In the genomic region with DNA sequence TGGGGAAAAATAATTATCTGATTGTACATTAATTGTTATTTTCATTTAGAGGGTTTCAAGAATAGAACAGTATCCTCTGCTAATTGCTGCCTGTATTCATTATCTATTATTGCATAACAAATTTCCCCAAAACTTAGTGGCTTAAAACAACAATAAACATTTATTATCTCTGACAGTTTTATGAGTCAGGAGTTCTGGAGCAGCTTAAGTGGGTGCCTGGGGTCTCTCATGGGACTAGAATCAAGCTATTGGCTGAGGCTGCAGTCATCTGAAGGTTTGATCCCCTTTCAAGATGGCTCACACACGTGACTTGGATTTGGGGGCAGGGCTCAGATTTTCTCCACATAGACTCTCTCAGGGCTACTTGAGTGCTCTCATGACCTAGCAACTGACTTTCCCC, we compare ENCODE assay signal across 1 cellular context.
TF ChIP-seq lines count a peak whose summit lies in the region.

No MANE protein-coding gene starts in this region.

TF ChIP-seq in GM23338, 12 proteins besides CTCF, POLR2A, EP300 and RAD21 (continued from another document):
- TF ChIP-seq, protein P1, sequence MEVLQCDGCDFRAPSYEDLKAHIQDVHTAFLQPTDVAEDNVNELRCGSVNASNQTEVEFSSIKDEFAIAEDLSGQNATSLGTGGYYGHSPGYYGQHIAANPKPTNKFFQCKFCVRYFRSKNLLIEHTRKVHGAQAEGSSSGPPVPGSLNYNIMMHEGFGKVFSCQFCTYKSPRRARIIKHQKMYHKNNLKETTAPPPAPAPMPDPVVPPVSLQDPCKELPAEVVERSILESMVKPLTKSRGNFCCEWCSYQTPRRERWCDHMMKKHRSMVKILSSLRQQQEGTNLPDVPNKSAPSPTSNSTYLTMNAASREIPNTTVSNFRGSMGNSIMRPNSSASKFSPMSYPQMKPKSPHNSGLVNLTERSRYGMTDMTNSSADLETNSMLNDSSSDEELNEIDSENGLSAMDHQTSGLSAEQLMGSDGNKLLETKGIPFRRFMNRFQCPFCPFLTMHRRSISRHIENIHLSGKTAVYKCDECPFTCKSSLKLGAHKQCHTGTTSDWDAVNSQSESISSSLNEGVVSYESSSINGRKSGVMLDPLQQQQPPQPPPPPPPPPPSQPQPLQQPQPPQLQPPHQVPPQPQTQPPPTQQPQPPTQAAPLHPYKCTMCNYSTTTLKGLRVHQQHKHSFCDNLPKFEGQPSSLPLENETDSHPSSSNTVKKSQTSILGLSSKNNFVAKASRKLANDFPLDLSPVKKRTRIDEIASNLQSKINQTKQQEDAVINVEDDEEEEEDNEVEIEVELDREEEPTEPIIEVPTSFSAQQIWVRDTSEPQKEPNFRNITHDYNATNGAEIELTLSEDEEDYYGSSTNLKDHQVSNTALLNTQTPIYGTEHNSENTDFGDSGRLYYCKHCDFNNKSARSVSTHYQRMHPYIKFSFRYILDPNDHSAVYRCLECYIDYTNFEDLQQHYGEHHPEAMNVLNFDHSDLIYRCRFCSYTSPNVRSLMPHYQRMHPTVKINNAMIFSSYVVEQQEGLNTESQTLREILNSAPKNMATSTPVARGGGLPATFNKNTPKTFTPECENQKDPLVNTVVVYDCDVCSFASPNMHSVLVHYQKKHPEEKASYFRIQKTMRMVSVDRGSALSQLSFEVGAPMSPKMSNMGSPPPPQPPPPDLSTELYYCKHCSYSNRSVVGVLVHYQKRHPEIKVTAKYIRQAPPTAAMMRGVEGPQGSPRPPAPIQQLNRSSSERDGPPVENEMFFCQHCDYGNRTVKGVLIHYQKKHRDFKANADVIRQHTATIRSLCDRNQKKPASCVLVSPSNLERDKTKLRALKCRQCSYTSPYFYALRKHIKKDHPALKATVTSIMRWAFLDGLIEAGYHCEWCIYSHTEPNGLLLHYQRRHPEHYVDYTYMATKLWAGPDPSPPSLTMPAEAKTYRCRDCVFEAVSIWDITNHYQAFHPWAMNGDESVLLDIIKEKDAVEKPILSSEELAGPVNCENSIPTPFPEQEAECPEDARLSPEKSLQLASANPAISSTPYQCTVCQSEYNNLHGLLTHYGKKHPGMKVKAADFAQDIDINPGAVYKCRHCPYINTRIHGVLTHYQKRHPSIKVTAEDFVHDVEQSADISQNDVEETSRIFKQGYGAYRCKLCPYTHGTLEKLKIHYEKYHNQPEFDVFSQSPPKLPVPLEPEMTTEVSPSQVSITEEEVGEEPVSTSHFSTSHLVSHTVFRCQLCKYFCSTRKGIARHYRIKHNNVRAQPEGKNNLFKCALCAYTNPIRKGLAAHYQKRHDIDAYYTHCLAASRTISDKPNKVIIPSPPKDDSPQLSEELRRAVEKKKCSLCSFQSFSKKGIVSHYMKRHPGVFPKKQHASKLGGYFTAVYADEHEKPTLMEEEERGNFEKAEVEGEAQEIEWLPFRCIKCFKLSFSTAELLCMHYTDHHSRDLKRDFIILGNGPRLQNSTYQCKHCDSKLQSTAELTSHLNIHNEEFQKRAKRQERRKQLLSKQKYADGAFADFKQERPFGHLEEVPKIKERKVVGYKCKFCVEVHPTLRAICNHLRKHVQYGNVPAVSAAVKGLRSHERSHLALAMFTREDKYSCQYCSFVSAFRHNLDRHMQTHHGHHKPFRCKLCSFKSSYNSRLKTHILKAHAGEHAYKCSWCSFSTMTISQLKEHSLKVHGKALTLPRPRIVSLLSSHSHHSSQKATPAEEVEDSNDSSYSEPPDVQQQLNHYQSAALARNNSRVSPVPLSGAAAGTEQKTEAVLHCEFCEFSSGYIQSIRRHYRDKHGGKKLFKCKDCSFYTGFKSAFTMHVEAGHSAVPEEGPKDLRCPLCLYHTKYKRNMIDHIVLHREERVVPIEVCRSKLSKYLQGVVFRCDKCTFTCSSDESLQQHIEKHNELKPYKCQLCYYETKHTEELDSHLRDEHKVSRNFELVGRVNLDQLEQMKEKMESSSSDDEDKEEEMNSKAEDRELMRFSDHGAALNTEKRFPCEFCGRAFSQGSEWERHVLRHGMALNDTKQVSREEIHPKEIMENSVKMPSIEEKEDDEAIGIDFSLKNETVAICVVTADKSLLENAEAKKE (CRISPR knock-in tag; IDR thresholded peaks at IDR 0.05) = no peak
